Comparison of ENCODE assay signal across 9 cellular contexts in genomic region chr5:137220523-137220927, GRCh38.
DNase-seq lines count a peak whose midpoint lies in the region; ATAC-seq and TF ChIP-seq lines count a peak whose summit lies in the region.
"Had no signal": no experiment of that assay in that cellular context is flagged by ENCODE, and none has a peak within 500 bp of the region (broad histone marks: within the 10 kb centered on the region; RNA-seq: fewer than 3 reads in every experiment).

No MANE protein-coding gene starts in this region.

- TF ChIP-seq CTCF in astrocyte of the cerebellum (IDR thresholded peaks at IDR 0.05; ENCODE audit: low read depth, low read length, missing control alignments) = peak; percentile 54

- DNase-seq in AG08396 (ENCODE audit: low spot score) (peak; percentile 68), NCI-H2227 treated with DMSO at 0.1 percent for 48 hours (lab: John Stamatoyannopoulos, UW) (peak; percentile 2), astrocyte of the cerebellum (ENCODE audit: low read depth) (no peak), kidney glomerular epithelial cell (lab: John Stamatoyannopoulos, UW) (peak; percentile 91)
- no peak for DNase-seq in activated effector memory CD4-positive, alpha-beta T cell treated with anti-CD3 and anti-CD28 coated beads, Interleukin-2, amount 50 U/mL, for 16 hours
- DNase-seq: left cardiac atrium had no signal

- H3K4me3 ChIP-seq in astrocyte of the cerebellum (ENCODE audit: low read depth, low read length) = no peak overlapping the region

- in situ Hi-C loops in astrocyte of the cerebellum (cut with HindIII; ENCODE audit: low sequenced_read_pairs) = no loop called here

- ATAC-seq in GM18519 (IDR thresholded peaks at IDR 0.05; ENCODE audit: low FRiP score, unreplicated experiment) (peak; percentile 84), HG03045 (IDR thresholded peaks at IDR 0.05; ENCODE audit: unreplicated experiment) (peak; percentile 64), HG03097 (IDR thresholded peaks at IDR 0.05; ENCODE audit: low FRiP score, unreplicated experiment) (no peak)

Comparison
In these comparisons a context has a peak if more than half of its experiments do, and no peak if none do; other contexts are left out.
1. DNase-seq: peak in AG08396 (single experiment), NCI-H2227 treated with DMSO at 0.1 percent for 48 hours (single experiment) and kidney glomerular epithelial cell (single experiment); none in astrocyte of the cerebellum (single experiment) and activated effector memory CD4-positive, alpha-beta T cell treated with anti-CD3 and anti-CD28 coated beads, Interleukin-2, amount 50 U/mL, for 16 hours (single experiment).